ENCODE assay signal across 2 cellular contexts in the genomic region with DNA sequence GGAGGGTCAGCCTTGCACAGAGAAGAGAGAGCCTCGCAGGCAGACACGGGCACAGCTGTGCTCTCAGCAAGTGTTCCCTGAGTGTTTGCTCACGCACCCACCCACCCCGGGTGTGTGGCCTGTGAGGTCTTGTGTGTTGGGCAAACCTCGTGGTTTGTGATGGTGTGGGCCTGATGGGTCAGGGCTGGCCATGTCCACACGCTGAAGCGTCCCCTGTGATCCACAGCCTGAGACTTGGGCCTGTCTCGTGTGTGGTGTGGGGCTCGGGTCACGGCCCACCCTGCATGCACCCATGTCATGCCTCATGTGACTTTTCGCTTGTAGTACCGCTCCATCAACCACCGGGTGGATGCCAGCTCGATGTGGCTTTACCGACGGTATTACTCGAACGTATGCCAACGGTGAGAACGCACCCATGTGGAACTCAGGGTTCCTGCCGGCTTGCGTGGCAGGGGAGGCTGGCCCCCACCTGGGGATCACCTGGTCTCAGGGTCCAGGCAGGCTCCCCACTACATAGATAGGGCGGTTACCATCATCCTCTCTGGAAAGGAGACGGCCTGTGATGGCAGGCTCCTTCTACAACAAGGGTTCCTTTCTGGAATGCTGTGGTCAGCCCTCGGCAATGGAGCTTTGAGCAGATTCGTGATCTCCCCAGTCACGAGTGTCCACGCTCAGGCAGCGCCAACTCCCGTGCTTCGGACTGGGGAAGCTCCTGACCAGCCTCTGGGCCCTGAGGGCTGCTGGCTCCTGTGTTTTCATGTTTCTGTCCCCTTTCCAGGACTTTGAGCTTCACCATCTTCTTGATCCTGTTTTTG.
TF ChIP-seq lines count a peak whose summit lies in the region.

No MANE protein-coding gene starts in this region.

TF ChIP-seq in IMR-90, 13 proteins besides CTCF, POLR2A, EP300 and RAD21:
- TF ChIP-seq NFE2L2 (IDR thresholded peaks at IDR 0.05; ENCODE audit: low read depth, low read length): no peak
- no peak for TF ChIP-seq CHD1 (IDR thresholded peaks at IDR 0.05; ENCODE audit: low read depth, low read length)

TF ChIP-seq in liver, 16 proteins besides CTCF, POLR2A, EP300 and RAD21:
- TF ChIP-seq HNF4A (conservative IDR thresholded peaks at IDR 0.05): no peak
- TF ChIP-seq YY1 (IDR thresholded peaks at IDR 0.05): no peak
- TF ChIP-seq FOXA2 (IDR thresholded peaks at IDR 0.05): no peak
- no peak for TF ChIP-seq RXRA (IDR thresholded peaks at IDR 0.05)
- TF ChIP-seq HNF4G (IDR thresholded peaks at IDR 0.05): no peak
- TF ChIP-seq FOXA1 (IDR thresholded peaks at IDR 0.05): no peak
- TF ChIP-seq TAF1 (conservative IDR thresholded peaks at IDR 0.05): no peak
- TF ChIP-seq EGR1 (IDR thresholded peaks at IDR 0.05; ENCODE audit: low read depth in 2 of 2): no peak
